ENCODE assay signal across 8 cellular contexts in the genomic region with DNA sequence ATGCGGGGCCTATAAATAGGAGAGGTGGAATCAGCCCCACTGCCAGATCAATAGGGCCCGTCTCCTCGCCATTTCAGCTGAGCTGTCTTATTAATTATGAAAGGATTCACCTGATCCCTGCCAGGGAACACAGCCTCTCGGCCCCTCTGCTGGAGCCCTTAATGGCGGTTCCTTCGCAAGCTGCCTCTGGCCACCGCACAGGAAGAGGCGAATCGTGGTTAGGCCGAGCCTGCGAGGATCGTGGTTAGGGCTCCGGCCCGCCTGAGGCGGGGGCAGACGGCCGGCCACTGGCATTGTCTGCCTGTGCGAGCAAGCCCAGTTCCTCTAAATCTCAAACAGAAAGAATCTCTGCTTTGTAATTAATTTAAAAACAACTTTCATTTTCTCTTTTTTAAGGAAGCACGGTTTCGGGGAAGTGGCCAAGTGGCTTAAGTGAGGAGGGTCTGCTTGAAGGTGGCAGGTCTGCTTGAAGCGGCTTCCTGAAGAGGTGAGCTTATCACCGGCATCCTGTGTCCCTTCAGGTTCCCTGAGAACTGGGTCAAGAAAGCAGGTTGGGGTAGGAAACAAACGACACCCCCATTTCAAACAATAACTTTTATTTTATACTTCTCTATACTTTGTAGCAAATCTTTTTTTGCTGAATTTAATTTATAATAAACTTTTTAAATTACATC. TPM values are rescaled to one million over a fixed set of nuclear protein-coding genes. Genes with fewer than 3 reads are reported as not detected.
DNase-seq lines count a peak whose midpoint lies in the region; ATAC-seq, FAIRE-seq and TF ChIP-seq lines count a peak whose summit lies in the region.

No MANE protein-coding gene starts in this region.

- no peak for FAIRE-seq in K562 (lab: Jason Lieb, UNC)

- no TSS peak for BruUV-seq in K562 (replicated peaks; lab: Mats Ljungman, UMichigan)

- H3K79me2 ChIP-seq in K562 (ENCODE audit: control insufficient read depth, insufficient read depth, low read length): no peaks in the 10 kb centered on the region

- peaks cover 9% of the 10 kb centered on the region for H3K9me3 Mint-ChIP-seq in type B pancreatic cell

- H3K9ac ChIP-seq in ES-I3 (ENCODE audit: low read depth, low read length) (peak overlapping the region; percentile 54), K562 (ENCODE audit: insufficient read depth in 1 of 2, low read depth in 2 of 2, low read length in 2 of 2) (peak overlapping the region in 1 of 2 experiments; percentile 31; a peak in 2 of 4 replicates), liver (ENCODE audit: low read depth in 1 of 2, low read length in 2 of 2) (peak overlapping the region in 1 of 2 donors; percentile 36)

- H3K9me3 ChIP-seq in ES-I3 (ENCODE audit: control insufficient read depth, insufficient read depth, low read length) (no peaks in the 10 kb centered on the region), K562 (replicated peaks; ENCODE audit: control insufficient read depth, insufficient read depth, low read depth, low read length) (no peaks in the 10 kb centered on the region; the same call in 1 of the 2 replicates), liver (ENCODE audit: control insufficient read depth in 4 of 4, low read length in 3 of 4) (peaks cover 0 to 3% (median 0%) of the 10 kb centered on the region in 4 donors)

- H4K20me1 ChIP-seq in K562 (replicated peaks; ENCODE audit: control insufficient read depth, insufficient read depth, low read length): peaks cover 3% of the 10 kb centered on the region; the same call in 1 of the 2 replicates

- H3K9me1 ChIP-seq in K562 (ENCODE audit: control insufficient read depth, insufficient read depth, low read length): no peaks in the 10 kb centered on the region

- DNase-seq in NAMALWA (ENCODE audit: low spot score) (peak; percentile 14), K562 (ENCODE audit: extremely low read depth in 1 of 4, low spot score in 3 of 4) (no peak), type B pancreatic cell (ENCODE audit: extremely low spot score, unreplicated experiment) (no peak), DMS114 treated with DMSO at 0.1 percent for 48 hours (lab: John Stamatoyannopoulos, UW; ENCODE audit: unreplicated experiment) (no peak), T-helper 9 cell (no peak)

- in situ Hi-C loops in K562 (cut with MboI): no loop called here

- no peak for TF ChIP-seq POLR2A in K562 (conservative IDR thresholded peaks at IDR 0.05)

- TF ChIP-seq RAD21 in K562 (CRISPR knock-in tag; conservative IDR thresholded peaks at IDR 0.05 in 1 of 2, IDR thresholded peaks at IDR 0.05 in 1 of 2): no peak
- no peak for TF ChIP-seq RAD21 in liver (IDR thresholded peaks at IDR 0.05)

- peak overlapping the region; percentile 92 for H3K4me3 Mint-ChIP-seq in type B pancreatic cell

- H3K4me3 ChIP-seq in K562 (no peak overlapping the region), liver (ENCODE audit: low read depth in 1 of 3, low read length in 3 of 3) (peak overlapping the region; percentile 32 to 67 (median 41))

- H2AFZ ChIP-seq in K562 (ENCODE audit: low read depth, low read length): no peak overlapping the region

- TF ChIP-seq CTCF in K562 (IDR thresholded peaks at IDR 0.05 in 2 of 3, conservative IDR thresholded peaks at IDR 0.05 in 1 of 3; ENCODE audit: insufficient read depth in 2 of 3, low read depth in 1 of 3, low read length in 3 of 3) (no peak), liver (IDR thresholded peaks at IDR 0.05; ENCODE audit: low read depth, low read length, missing input control) (no peak), type B pancreatic cell (conservative IDR thresholded peaks at IDR 0.05) (no peak)

- 8% methylated on average over 23 of the region's 23 CpGs for WGBS in K562 (ENCODE audit: insufficient coverage, low coverage, missing lambda C conversion rate)
- 11% methylated on average over 23 of the region's 23 CpGs for WGBS in liver

- no peak overlapping the region for H3K27ac Mint-ChIP-seq in type B pancreatic cell

- no peak overlapping the region for H3K4me2 ChIP-seq in K562 (ENCODE audit: insufficient read depth, low read length)

- intact Hi-C loops in K562 (cut with micrococcal nuclease): no loop called here

- peaks cover 98% of the 10 kb centered on the region for H3K27me3 Mint-ChIP-seq in type B pancreatic cell

- CTCF ChIA-PET in K562 (lab: Yijun Ruan, JAX; ENCODE audit: low intra/inter-chr PET ratio): no interaction called here

- POLR2A ChIA-PET in K562 (lab: Yijun Ruan, JAX): interaction anchor here (0.7 kb wide), 1 partner anchor 1816 kb away, joined by 3 read pairs; no protein-coding TSS in a partner anchor

- peaks cover 17% of the 10 kb centered on the region for H3K4me1 ChIP-seq in ES-I3 (ENCODE audit: insufficient read depth, low read length)
- peaks cover 0 to 23% of the 10 kb centered on the region in 2 experiments; a peak in 2 of 5 replicates for H3K4me1 ChIP-seq in K562 (replicated peaks in 1 of 2; ENCODE audit: control insufficient read depth in 2 of 2, insufficient read depth in 2 of 2, low read length in 2 of 2)
- peaks cover 10 to 31% (median 17%) of the 10 kb centered on the region in 4 donors for H3K4me1 ChIP-seq in liver (ENCODE audit: control insufficient read depth in 4 of 4, insufficient read depth in 4 of 4, low read length in 3 of 4)

- H3K27me3 ChIP-seq in K562 (ENCODE audit: control insufficient read depth in 2 of 2, insufficient read depth in 2 of 2, low read length in 2 of 2): peaks cover 61 to 81% of the 10 kb centered on the region in 2 experiments
- peaks cover 0 to 37% (median 16%) of the 10 kb centered on the region in 4 donors for H3K27me3 ChIP-seq in liver (ENCODE audit: control insufficient read depth in 4 of 4, insufficient read depth in 4 of 4, low read length in 3 of 4)

- ATAC-seq in K562: 0 out of 3 replicates have a peak, but pooled peaks have one; percentile 9
- no peak for ATAC-seq in GM19023 (IDR thresholded peaks at IDR 0.05; ENCODE audit: unreplicated experiment)

- TF ChIP-seq EP300 in K562 (IDR thresholded peaks at IDR 0.05; ENCODE audit: low read length): no peak

- H3K27ac ChIP-seq in K562 (ENCODE audit: extremely low read depth, low read depth, low read length) (no peak overlapping the region), liver (ENCODE audit: low read depth in 1 of 2, low read length in 2 of 2) (peak overlapping the region; percentile 38 to 53)

- H3K36me3 ChIP-seq in ES-I3 (ENCODE audit: insufficient read depth, low read length): no peaks in the 10 kb centered on the region
- no peaks in the 10 kb centered on the region for H3K36me3 ChIP-seq in K562 (ENCODE audit: control insufficient read depth, insufficient read depth, low read length)
- no peaks in the 10 kb centered on the region for H3K36me3 ChIP-seq in liver (ENCODE audit: control insufficient read depth in 4 of 4, insufficient read depth in 3 of 4, low read depth in 1 of 4, low read length in 3 of 4)

- H3K4me1 Mint-ChIP-seq in type B pancreatic cell (ENCODE audit: unreplicated experiment): peaks cover 19% of the 10 kb centered on the region

- H3K36me3 Mint-ChIP-seq in type B pancreatic cell: peaks cover 3% of the 10 kb centered on the region

TF ChIP-seq in K562, 482 proteins besides CTCF, POLR2A, EP300 and RAD21 (continues in another document):
- TF ChIP-seq ZNF282 (CRISPR knock-in tag; IDR thresholded peaks at IDR 0.05): no peak
- no peak for TF ChIP-seq NFYB (IDR thresholded peaks at IDR 0.05; ENCODE audit: extremely low read depth, insufficient read length)
- no peak for TF ChIP-seq KDM5B (IDR thresholded peaks at IDR 0.05; ENCODE audit: insufficient replicate concordance, low read depth, low read length)
- no peak for TF ChIP-seq ETV6 (IDR thresholded peaks at IDR 0.05; ENCODE audit: borderline replicate concordance in 1 of 2, low read depth in 2 of 2, low read length in 1 of 2)
- TF ChIP-seq ETV6 (CRISPR knock-in tag; IDR thresholded peaks at IDR 0.05; ENCODE audit: borderline replicate concordance): no peak
- no peak for TF ChIP-seq ZNF165 (CRISPR knock-in tag; IDR thresholded peaks at IDR 0.05; ENCODE audit: borderline replicate concordance)

TF ChIP-seq in liver, 16 proteins besides CTCF, POLR2A, EP300 and RAD21 (continues in another document):
- TF ChIP-seq, protein P1, sequence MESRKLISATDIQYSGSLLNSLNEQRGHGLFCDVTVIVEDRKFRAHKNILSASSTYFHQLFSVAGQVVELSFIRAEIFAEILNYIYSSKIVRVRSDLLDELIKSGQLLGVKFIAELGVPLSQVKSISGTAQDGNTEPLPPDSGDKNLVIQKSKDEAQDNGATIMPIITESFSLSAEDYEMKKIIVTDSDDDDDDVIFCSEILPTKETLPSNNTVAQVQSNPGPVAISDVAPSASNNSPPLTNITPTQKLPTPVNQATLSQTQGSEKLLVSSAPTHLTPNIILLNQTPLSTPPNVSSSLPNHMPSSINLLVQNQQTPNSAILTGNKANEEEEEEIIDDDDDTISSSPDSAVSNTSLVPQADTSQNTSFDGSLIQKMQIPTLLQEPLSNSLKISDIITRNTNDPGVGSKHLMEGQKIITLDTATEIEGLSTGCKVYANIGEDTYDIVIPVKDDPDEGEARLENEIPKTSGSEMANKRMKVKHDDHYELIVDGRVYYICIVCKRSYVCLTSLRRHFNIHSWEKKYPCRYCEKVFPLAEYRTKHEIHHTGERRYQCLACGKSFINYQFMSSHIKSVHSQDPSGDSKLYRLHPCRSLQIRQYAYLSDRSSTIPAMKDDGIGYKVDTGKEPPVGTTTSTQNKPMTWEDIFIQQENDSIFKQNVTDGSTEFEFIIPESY (IDR thresholded peaks at IDR 0.05): no peak
- TF ChIP-seq GABPA (IDR thresholded peaks at IDR 0.05 in 1 of 2, conservative IDR thresholded peaks at IDR 0.05 in 1 of 2) (no peak), FOXA2 (IDR thresholded peaks at IDR 0.05) (no peak), YY1 (IDR thresholded peaks at IDR 0.05) (no peak), RXRA (IDR thresholded peaks at IDR 0.05) (no peak)

RNA-seq across cellular contexts. Expression of a gene that starts 9.2 kb away (rescaled TPM):
- not detected in 2 replicates for total RNA-seq in K562 (2011; cell fraction: chromatin; rRNA removed; ENCODE audit: low replicate concordance)
- not detected in 2 replicates for total RNA-seq in K562 (2011; cell fraction: nucleolus; rRNA removed)
- not detected in 2 replicates for total RNA-seq in K562 (2011; cell fraction: nucleoplasm; rRNA removed)
- total RNA-seq in K562 (2014; rRNA removed) (not detected in 2 replicates), K562 (2014; rRNA removed; fragmentation: Illumina TruSeq; extraction: Trizol) (not detected in 2 replicates), K562 (2015; rRNA removed; fragmentation: Illumina TruSeq; extraction: Trizol) (not detected in 2 replicates), K562 (2021) (not detected in 2 replicates), liver (1 to 10 TPM; 1.2 to 1.6 TPM), type B pancreatic cell (ENCODE audit: low replicate concordance) (0.48 and 6.3 TPM in 2 replicates)
- polyA plus RNA-seq in K562 (2011; rRNA removed) (not detected in 2 replicates), K562 (2014; fragmentation: Illumina TruSeq; extraction: Trizol) (not detected in 2 replicates), K562 (2014; fragmentation: Nextera tagmentation; extraction: Ambion mirVana) (not detected), K562 (2014; rRNA removed) (not detected in 2 replicates), liver (1 to 10 TPM; 1.5 to 2.9 TPM)
- polyA plus RNA-seq in K562 (2011; cell fraction: cytosol; rRNA removed): not detected in 2 replicates
- not detected in 2 replicates for polyA plus RNA-seq in K562 (2011; cell fraction: nucleus; rRNA removed)
- 0.07 TPM in 1 of 2 replicates, not detected in the other for polyA plus RNA-seq in K562 (2012)
- polyA minus RNA-seq in K562 (2011; rRNA and poly(A)+ RNA removed): not detected in 2 replicates
- polyA minus RNA-seq in K562 (2011; cell fraction: cytosol; rRNA and poly(A)+ RNA removed): not detected in 2 replicates
- not detected in 2 replicates for polyA minus RNA-seq in K562 (2011; cell fraction: nucleus; rRNA and poly(A)+ RNA removed)
